ENCODE assay signal across 28 cellular contexts in genomic region chr13:26989261-26990007, GRCh38.
DNase-seq lines count a peak whose midpoint lies in the region; ATAC-seq, FAIRE-seq and TF ChIP-seq lines count a peak whose summit lies in the region.
"Had no signal": no experiment of that assay in that cellular context is flagged by ENCODE, and none has a peak within 500 bp of the region (broad histone marks: within the 10 kb centered on the region; RNA-seq: fewer than 3 reads in every experiment).

No MANE protein-coding gene starts in this region.

- ATAC-seq in K562, result peak; percentile 38; the same call in 1 of the 3 replicates
- ATAC-seq: GM12878 had no signal

- no peak for FAIRE-seq in K562 (lab: Jason Lieb, UNC)
- no peak for FAIRE-seq in GM12891 (lab: Jason Lieb, UNC)
- FAIRE-seq: A549, GM12878, GM19239, H54 had no signal

- TF ChIP-seq CTCF in NB4 (IDR thresholded peaks at IDR 0.05; ENCODE audit: low read depth, low read length) (no peak), K562 (IDR thresholded peaks at IDR 0.05 in 2 of 3, conservative IDR thresholded peaks at IDR 0.05 in 1 of 3; ENCODE audit: insufficient read depth in 2 of 3, low read depth in 1 of 3, low read length in 3 of 3) (no peak), suprapubic skin (IDR thresholded peaks at IDR 0.05) (no peak), hepatocyte (IDR thresholded peaks at IDR 0.05; ENCODE audit: poor library complexity) (no peak), endothelial cell (IDR thresholded peaks at IDR 0.05; ENCODE audit: unreplicated experiment) (no peak)

- no peak overlapping the region for H3K4me3 ChIP-seq in NB4 (ENCODE audit: low read depth, low read length)
- H3K4me3 ChIP-seq in K562, result no peak overlapping the region
- H3K4me3 ChIP-seq in muscle layer of colon (ENCODE audit: low read depth in 1 of 2, low read length in 2 of 2), result no peak overlapping the region
- no peak overlapping the region for H3K4me3 ChIP-seq in suprapubic skin
- no peak overlapping the region for H3K4me3 ChIP-seq in hepatocyte
- H3K4me3 ChIP-seq: A549; BLaER1 treated with 17β-estradiol and CSF1 and Interleukin-3, amounts not matched to agents 10 nM and 100 nM; GM12878; PC-9 had no signal

- no peaks in the 10 kb centered on the region for H4K20me1 ChIP-seq in K562 (replicated peaks; ENCODE audit: control insufficient read depth, insufficient read depth, low read length)
- no peaks in the 10 kb centered on the region for H4K20me1 ChIP-seq in hepatocyte (ENCODE audit: insufficient read depth, poor library complexity, severe bottlenecking)
- H4K20me1 ChIP-seq: BLaER1 treated with 17β-estradiol and CSF1 and Interleukin-3, amounts not matched to agents 10 nM and 100 nM had no signal

- H3K79me2 ChIP-seq in K562 (ENCODE audit: control insufficient read depth, insufficient read depth, low read length) (no peaks in the 10 kb centered on the region), hepatocyte (no peaks in the 10 kb centered on the region)

- H3K36me3 ChIP-seq in K562 (ENCODE audit: control insufficient read depth, insufficient read depth, low read length), result no peaks in the 10 kb centered on the region
- no peaks in the 10 kb centered on the region for H3K36me3 ChIP-seq in muscle layer of colon (ENCODE audit: insufficient read depth, low read length)
- no peaks in the 10 kb centered on the region for H3K36me3 ChIP-seq in suprapubic skin
- H3K36me3 ChIP-seq in hepatocyte (replicated peaks; ENCODE audit: insufficient read depth, low read depth), result no peaks in the 10 kb centered on the region
- H3K36me3 ChIP-seq: BLaER1 treated with 17β-estradiol and CSF1 and Interleukin-3, amounts not matched to agents 10 nM and 100 nM had no signal

- no peaks in the 10 kb centered on the region for H3K9me1 ChIP-seq in K562 (ENCODE audit: control insufficient read depth, insufficient read depth, low read length)

- intact Hi-C loops in K562 (cut with micrococcal nuclease), result no loop called here

- H3K4me3 Mint-ChIP-seq in endothelial cell (ENCODE audit: unreplicated experiment), result no peak overlapping the region
- H3K4me3 Mint-ChIP-seq: CD4-positive, alpha-beta memory T cell had no signal

- no peak for TF ChIP-seq RAD21 in K562 (CRISPR knock-in tag; conservative IDR thresholded peaks at IDR 0.05 in 1 of 2, IDR thresholded peaks at IDR 0.05 in 1 of 2)

- peaks cover 3% of the 10 kb centered on the region for H3K27me3 Mint-ChIP-seq in endothelial cell (ENCODE audit: unreplicated experiment)

- no peaks in the 10 kb centered on the region for H3K9me2 ChIP-seq in hepatocyte (replicated peaks; ENCODE audit: insufficient read depth)

- in situ Hi-C loops in K562 (cut with MboI), result loop anchor here (5.0 kb wide), 1 partner anchor 368 kb away; no protein-coding TSS in a partner anchor

- POLR2A ChIA-PET in K562 (lab: Yijun Ruan, JAX), result interaction anchor here (1.0 to 1.3 kb wide), 2 partner anchors 13 to 262 kb away, joined by 3 to 6 read pairs; no protein-coding TSS in a partner anchor

- no peak overlapping the region for H3K27ac ChIP-seq in K562 (ENCODE audit: extremely low read depth, low read depth, low read length)
- H3K27ac ChIP-seq in muscle layer of colon (ENCODE audit: low read depth, low read length), result peak overlapping the region; percentile 52
- H3K27ac ChIP-seq in suprapubic skin, result no peak overlapping the region
- H3K27ac ChIP-seq in hepatocyte, result no peak overlapping the region
- H3K27ac ChIP-seq: BLaER1 treated with 17β-estradiol and CSF1 and Interleukin-3, amounts not matched to agents 10 nM and 100 nM; HL-60; PC-9; RWPE1 had no signal

- H3K9ac ChIP-seq in K562 (ENCODE audit: insufficient read depth in 1 of 2, low read depth in 2 of 2, low read length in 2 of 2) (no peak overlapping the region), muscle layer of colon (ENCODE audit: low read length) (no peak overlapping the region)
- H3K9ac ChIP-seq: BLaER1 treated with 17β-estradiol and CSF1 and Interleukin-3, amounts not matched to agents 10 nM and 100 nM had no signal

- BruUV-seq in K562 (replicated peaks; lab: Mats Ljungman, UMichigan), result no TSS peak

- peaks cover 2% of the 10 kb centered on the region for H3K4me1 Mint-ChIP-seq in endothelial cell (ENCODE audit: unreplicated experiment)

- H3K9me3 ChIP-seq in K562 (replicated peaks; ENCODE audit: control insufficient read depth, insufficient read depth, low read depth, low read length) (no peaks in the 10 kb centered on the region), muscle layer of colon (ENCODE audit: low read length) (no peaks in the 10 kb centered on the region), suprapubic skin (no peaks in the 10 kb centered on the region), hepatocyte (ENCODE audit: low read depth) (no peaks in the 10 kb centered on the region)
- H3K9me3 ChIP-seq: A549; BLaER1 treated with 17β-estradiol and CSF1 and Interleukin-3, amounts not matched to agents 10 nM and 100 nM had no signal

- WGBS in K562 (ENCODE audit: insufficient coverage, low coverage, missing lambda C conversion rate), result 51% methylated on average over 12 of the region's 15 CpGs
- 71% methylated on average over 13 of the region's 15 CpGs for WGBS in suprapubic skin
- WGBS in hepatocyte (ENCODE audit: low lambda C conversion rate, missing lambda C conversion rate), result 81% methylated on average over 15 of the region's 15 CpGs

- no peaks in the 10 kb centered on the region for H3K36me3 Mint-ChIP-seq in endothelial cell (ENCODE audit: low read depth, unreplicated experiment)
- H3K36me3 Mint-ChIP-seq: CD4-positive, alpha-beta memory T cell had no signal

- no peak for TF ChIP-seq EP300 in K562 (IDR thresholded peaks at IDR 0.05; ENCODE audit: low read length)
- no peak for TF ChIP-seq EP300 in suprapubic skin (IDR thresholded peaks at IDR 0.05)

- DNase-seq in NB4 (ENCODE audit: low read depth), result peak; percentile 69
- no peak for DNase-seq in K562 (ENCODE audit: extremely low read depth in 1 of 4, low spot score in 3 of 4)
- DNase-seq in suprapubic skin (ENCODE audit: low spot score in 2 of 2), result peak; percentile 32 to 74
- DNase-seq in GM12891 (ENCODE audit: insufficient read length, low spot score), result no peak
- DNase-seq in hepatocyte (ENCODE audit: low spot score), result no peak
- DNase-seq in endothelial cell (ENCODE audit: low spot score), result no peak
- DNase-seq: AML-193; CD4-positive, alpha-beta memory T cell; COR-L47; DMS 273 treated with DMSO at 0.1 percent for 48 hours; DMS79; EL; GDM1; KBM-7; NCI-H1694; NCI-H2029 treated with DMSO at 0.1 percent for 48 hours; NCI-H2227 treated with DMSO at 0.1 percent for 48 hours; NCI-H526 treated with DMSO at 0.1 percent for 48 hours; PC-9; SHP77 treated with DMSO at 0.1 percent for 48 hours had no signal

- no peaks in the 10 kb centered on the region for H3K9me3 Mint-ChIP-seq in endothelial cell (ENCODE audit: unreplicated experiment)
- H3K9me3 Mint-ChIP-seq: CD4-positive, alpha-beta memory T cell had no signal

- H2AFZ ChIP-seq in K562 (ENCODE audit: low read depth, low read length) (no peak overlapping the region), hepatocyte (no peak overlapping the region)
- H2AFZ ChIP-seq: PC-9 had no signal

- H3K4me2 ChIP-seq in K562 (ENCODE audit: insufficient read depth, low read length), result no peak overlapping the region
- no peak overlapping the region for H3K4me2 ChIP-seq in hepatocyte
- H3K4me2 ChIP-seq: BLaER1 treated with 17β-estradiol and CSF1 and Interleukin-3, amounts not matched to agents 10 nM and 100 nM; PC-9 had no signal

- no peak overlapping the region for H3K27ac Mint-ChIP-seq in endothelial cell (ENCODE audit: unreplicated experiment)

- peaks cover 7 to 14% of the 10 kb centered on the region in 2 experiments; a peak in 4 of 5 replicates for H3K4me1 ChIP-seq in K562 (replicated peaks in 1 of 2; ENCODE audit: control insufficient read depth in 2 of 2, insufficient read depth in 2 of 2, low read length in 2 of 2)
- peaks cover 57% of the 10 kb centered on the region for H3K4me1 ChIP-seq in muscle layer of colon (ENCODE audit: insufficient read depth, low read length)
- peaks cover 2% of the 10 kb centered on the region for H3K4me1 ChIP-seq in suprapubic skin
- H3K4me1 ChIP-seq in hepatocyte (ENCODE audit: insufficient read depth), result peaks cover 18% of the 10 kb centered on the region

- CTCF ChIA-PET in K562 (lab: Yijun Ruan, JAX; ENCODE audit: low intra/inter-chr PET ratio), result no interaction called here

- peaks cover 0 to 4% of the 10 kb centered on the region in 2 experiments; a peak in 2 of 5 replicates for H3K27me3 ChIP-seq in K562 (ENCODE audit: control insufficient read depth in 2 of 2, insufficient read depth in 2 of 2, low read length in 2 of 2)
- no peaks in the 10 kb centered on the region for H3K27me3 ChIP-seq in muscle layer of colon (ENCODE audit: control insufficient read depth in 1 of 2, insufficient read depth in 2 of 2, low read length in 2 of 2)
- H3K27me3 ChIP-seq in suprapubic skin, result peaks cover 11% of the 10 kb centered on the region
- no peaks in the 10 kb centered on the region for H3K27me3 ChIP-seq in hepatocyte

- TF ChIP-seq POLR2A in NB4 (IDR thresholded peaks at IDR 0.05; ENCODE audit: extremely low read depth, insufficient read length) (no peak), K562 (conservative IDR thresholded peaks at IDR 0.05) (no peak), suprapubic skin (IDR thresholded peaks at IDR 0.05) (no peak), GM12891 (IDR thresholded peaks at IDR 0.05; ENCODE audit: low read depth, low read length) (no peak)

TF ChIP-seq in K562, 482 proteins besides CTCF, POLR2A, EP300 and RAD21 (continues in another document):
- no peak for TF ChIP-seq THRA (IDR thresholded peaks at IDR 0.05)

TF ChIP-seq in GM12891, 5 proteins besides CTCF, POLR2A, EP300 and RAD21:
- TF ChIP-seq TAF1 (IDR thresholded peaks at IDR 0.05; ENCODE audit: low read depth, low read length) (no peak), POU2F2 (IDR thresholded peaks at IDR 0.05; ENCODE audit: low read depth, low read length) (no peak), POLR2AphosphoS5 (IDR thresholded peaks at IDR 0.05; ENCODE audit: low read depth, low read length) (no peak), PAX5 (IDR thresholded peaks at IDR 0.05; ENCODE audit: insufficient read depth, low read length, severe bottlenecking) (no peak), SPI1 (IDR thresholded peaks at IDR 0.05; ENCODE audit: low read depth, low read length) (no peak)

Comparison
In these comparisons a context has a peak if more than half of its experiments do, and no peak if none do; other contexts are left out.
1. DNase-seq: peak in NB4 (single experiment) and suprapubic skin (2 of 2); none in K562 (0 of 4), GM12891 (single experiment), hepatocyte (single experiment) and endothelial cell (single experiment).